Comparison of ENCODE assay signal across 2 cellular contexts in genomic region chr5:159089675-159090074, GRCh38.
TF ChIP-seq lines count a peak whose summit lies in the region.

No MANE protein-coding gene starts in this region.

TF ChIP-seq in HepG2, 621 proteins besides CTCF, POLR2A, EP300 and RAD21 (continued from another document):
- TF ChIP-seq, protein P1, sequence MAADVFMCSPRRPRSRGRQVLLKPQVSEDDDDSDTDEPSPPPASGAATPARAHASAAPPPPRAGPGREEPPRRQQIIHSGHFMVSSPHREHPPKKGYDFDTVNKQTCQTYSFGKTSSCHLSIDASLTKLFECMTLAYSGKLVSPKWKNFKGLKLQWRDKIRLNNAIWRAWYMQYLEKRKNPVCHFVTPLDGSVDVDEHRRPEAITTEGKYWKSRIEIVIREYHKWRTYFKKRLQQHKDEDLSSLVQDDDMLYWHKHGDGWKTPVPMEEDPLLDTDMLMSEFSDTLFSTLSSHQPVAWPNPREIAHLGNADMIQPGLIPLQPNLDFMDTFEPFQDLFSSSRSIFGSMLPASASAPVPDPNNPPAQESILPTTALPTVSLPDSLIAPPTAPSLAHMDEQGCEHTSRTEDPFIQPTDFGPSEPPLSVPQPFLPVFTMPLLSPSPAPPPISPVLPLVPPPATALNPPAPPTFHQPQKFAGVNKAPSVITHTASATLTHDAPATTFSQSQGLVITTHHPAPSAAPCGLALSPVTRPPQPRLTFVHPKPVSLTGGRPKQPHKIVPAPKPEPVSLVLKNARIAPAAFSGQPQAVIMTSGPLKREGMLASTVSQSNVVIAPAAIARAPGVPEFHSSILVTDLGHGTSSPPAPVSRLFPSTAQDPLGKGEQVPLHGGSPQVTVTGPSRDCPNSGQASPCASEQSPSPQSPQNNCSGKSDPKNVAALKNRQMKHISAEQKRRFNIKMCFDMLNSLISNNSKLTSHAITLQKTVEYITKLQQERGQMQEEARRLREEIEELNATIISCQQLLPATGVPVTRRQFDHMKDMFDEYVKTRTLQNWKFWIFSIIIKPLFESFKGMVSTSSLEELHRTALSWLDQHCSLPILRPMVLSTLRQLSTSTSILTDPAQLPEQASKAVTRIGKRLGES (CRISPR knock-in tag; IDR thresholded peaks at IDR 0.05; ENCODE audit: borderline replicate concordance), result no peak
- no peak for TF ChIP-seq GFI1 (CRISPR knock-in tag; IDR thresholded peaks at IDR 0.05; ENCODE audit: borderline replicate concordance)
- no peak for TF ChIP-seq PPARG (CRISPR knock-in tag; conservative IDR thresholded peaks at IDR 0.05)
- TF ChIP-seq SP2 (CRISPR knock-in tag; IDR thresholded peaks at IDR 0.05), result no peak
TF ChIP-seq in HepG2: peak in this region for 1.

TF ChIP-seq in neural cell, 6 proteins besides CTCF, POLR2A, EP300 and RAD21:
- TF ChIP-seq, protein P2, sequence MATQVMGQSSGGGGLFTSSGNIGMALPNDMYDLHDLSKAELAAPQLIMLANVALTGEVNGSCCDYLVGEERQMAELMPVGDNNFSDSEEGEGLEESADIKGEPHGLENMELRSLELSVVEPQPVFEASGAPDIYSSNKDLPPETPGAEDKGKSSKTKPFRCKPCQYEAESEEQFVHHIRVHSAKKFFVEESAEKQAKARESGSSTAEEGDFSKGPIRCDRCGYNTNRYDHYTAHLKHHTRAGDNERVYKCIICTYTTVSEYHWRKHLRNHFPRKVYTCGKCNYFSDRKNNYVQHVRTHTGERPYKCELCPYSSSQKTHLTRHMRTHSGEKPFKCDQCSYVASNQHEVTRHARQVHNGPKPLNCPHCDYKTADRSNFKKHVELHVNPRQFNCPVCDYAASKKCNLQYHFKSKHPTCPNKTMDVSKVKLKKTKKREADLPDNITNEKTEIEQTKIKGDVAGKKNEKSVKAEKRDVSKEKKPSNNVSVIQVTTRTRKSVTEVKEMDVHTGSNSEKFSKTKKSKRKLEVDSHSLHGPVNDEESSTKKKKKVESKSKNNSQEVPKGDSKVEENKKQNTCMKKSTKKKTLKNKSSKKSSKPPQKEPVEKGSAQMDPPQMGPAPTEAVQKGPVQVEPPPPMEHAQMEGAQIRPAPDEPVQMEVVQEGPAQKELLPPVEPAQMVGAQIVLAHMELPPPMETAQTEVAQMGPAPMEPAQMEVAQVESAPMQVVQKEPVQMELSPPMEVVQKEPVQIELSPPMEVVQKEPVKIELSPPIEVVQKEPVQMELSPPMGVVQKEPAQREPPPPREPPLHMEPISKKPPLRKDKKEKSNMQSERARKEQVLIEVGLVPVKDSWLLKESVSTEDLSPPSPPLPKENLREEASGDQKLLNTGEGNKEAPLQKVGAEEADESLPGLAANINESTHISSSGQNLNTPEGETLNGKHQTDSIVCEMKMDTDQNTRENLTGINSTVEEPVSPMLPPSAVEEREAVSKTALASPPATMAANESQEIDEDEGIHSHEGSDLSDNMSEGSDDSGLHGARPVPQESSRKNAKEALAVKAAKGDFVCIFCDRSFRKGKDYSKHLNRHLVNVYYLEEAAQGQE (IDR thresholded peaks at IDR 0.05; ENCODE audit: borderline replicate concordance), result no peak
- TF ChIP-seq EZH2 (IDR thresholded peaks at IDR 0.05; ENCODE audit: borderline replicate concordance, insufficient read depth, low read length, poor library complexity, severe bottlenecking) (no peak), POLR2AphosphoS5 (IDR thresholded peaks at IDR 0.05) (no peak), TAF1 (IDR thresholded peaks at IDR 0.05; ENCODE audit: low read depth) (no peak), SMC3 (conservative IDR thresholded peaks at IDR 0.05; ENCODE audit: poor library complexity) (no peak), MXI1 (conservative IDR thresholded peaks at IDR 0.05; ENCODE audit: poor library complexity, severe bottlenecking) (no peak)
